ENCODE assay signal across 8 cellular contexts in the genomic region with DNA sequence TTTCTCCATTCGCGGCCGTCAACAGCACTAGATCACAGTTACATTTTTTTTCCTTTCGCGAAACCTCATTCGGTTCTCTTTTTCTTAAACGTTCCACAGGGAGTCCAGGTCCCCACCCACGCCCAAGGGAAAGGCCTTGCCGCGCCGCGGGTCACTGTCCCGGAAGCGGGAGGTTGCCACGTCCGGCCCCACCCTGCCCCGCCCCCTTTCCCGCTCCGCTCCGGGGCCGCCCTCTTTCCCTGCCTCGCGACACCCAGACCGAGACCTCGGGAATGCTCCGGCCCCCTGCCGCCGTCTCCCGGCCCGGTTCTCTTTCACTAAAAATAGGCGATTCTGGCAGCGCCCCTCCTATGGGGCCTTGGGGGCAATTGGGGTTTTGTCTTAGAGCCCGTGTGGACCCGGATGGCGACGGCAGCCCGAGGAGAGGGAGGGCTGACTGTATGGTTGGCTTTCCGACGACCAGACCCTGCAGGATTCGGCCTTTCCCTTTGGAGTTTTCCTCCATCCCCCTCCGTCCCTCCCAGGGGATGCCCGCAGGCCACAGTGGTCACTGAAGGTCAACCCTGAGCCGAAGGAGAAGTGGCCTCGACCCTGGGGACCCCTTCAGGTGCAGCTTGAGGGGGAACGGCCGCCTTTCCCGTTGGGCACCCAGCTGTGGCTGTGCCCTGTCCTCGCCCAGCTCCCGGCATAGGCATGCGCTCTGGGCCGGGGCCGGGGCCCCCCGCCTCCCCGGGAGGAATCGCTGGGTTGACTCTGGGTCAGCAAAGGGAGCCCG. TPM values are rescaled to one million over a fixed set of nuclear protein-coding genes. Genes with fewer than 3 reads are reported as not detected.
DNase-seq lines count a peak whose midpoint lies in the region; ATAC-seq and TF ChIP-seq lines count a peak whose summit lies in the region.

No MANE protein-coding gene starts in this region.

- no peaks in the 10 kb centered on the region for H3K27me3 ChIP-seq in fibroblast of lung (ENCODE audit: control insufficient read depth, insufficient read depth, low read length)
- no peaks in the 10 kb centered on the region for H3K27me3 ChIP-seq in subcutaneous abdominal adipose tissue (ENCODE audit: control insufficient read depth in 5 of 5, insufficient read depth in 4 of 5, low read length in 5 of 5)

- H3K79me2 ChIP-seq in fibroblast of lung (ENCODE audit: control insufficient read depth, insufficient read depth, low read length), result peaks cover 77% of the 10 kb centered on the region

- H3K4me1 Mint-ChIP-seq in IgD-negative memory B cell (peaks cover 43 to 48% (median 46%) of the 10 kb centered on the region in 3 donors), nephron progenitor cell (peaks cover 64% of the 10 kb centered on the region)

- peaks cover 9% of the 10 kb centered on the region for H3K36me3 ChIP-seq in fibroblast of lung (ENCODE audit: control insufficient read depth, insufficient read depth, low read length)
- H3K36me3 ChIP-seq in subcutaneous abdominal adipose tissue (ENCODE audit: control insufficient read depth in 5 of 5, insufficient read depth in 5 of 5, low read length in 5 of 5), result peaks cover 0 to 16% (median 9%) of the 10 kb centered on the region in 5 donors

- H2AFZ ChIP-seq in fibroblast of lung (ENCODE audit: low read length), result peak overlapping the region; percentile 73

- peaks cover 6% of the 10 kb centered on the region for H4K20me1 ChIP-seq in fibroblast of lung (ENCODE audit: control insufficient read depth, extremely low read depth, insufficient read depth, low read length)

- peak; percentile 88 for DNase-seq in AG10803 (ENCODE audit: low read depth)
- DNase-seq in activated T-cell treated with anti-CD3 and anti-CD28 coated beads for 4 hours, result peak; percentile 57
- DNase-seq in fibroblast of lung (ENCODE audit: low read depth in 2 of 2), result peak; percentile 82
- peak; percentile 86 for DNase-seq in nephron progenitor cell
- DNase-seq in hippocampal formation (lab: John Stamatoyannopoulos, UW), result no peak

- peak; percentile 40 for ATAC-seq in GM21381 (IDR thresholded peaks at IDR 0.05; ENCODE audit: unreplicated experiment)

- peak overlapping the region; percentile 78 for H3K9ac ChIP-seq in fibroblast of lung (ENCODE audit: insufficient read depth, low read length)
- H3K9ac ChIP-seq in subcutaneous abdominal adipose tissue (ENCODE audit: low read length in 5 of 5), result peak overlapping the region; percentile 84 to 95 (median 95)

- peak overlapping the region; percentile 77 for H3K4me3 ChIP-seq in AG10803 (ENCODE audit: low read length)
- H3K4me3 ChIP-seq in fibroblast of lung (replicated peaks in 1 of 4; ENCODE audit: control extremely low read depth in 1 of 4, insufficient read depth in 1 of 4, low read depth in 3 of 4, low read length in 4 of 4), result peak overlapping the region; percentile 64 to 98 (median 78)
- peak overlapping the region; percentile 79 to 95 (median 84) for H3K4me3 ChIP-seq in subcutaneous abdominal adipose tissue (ENCODE audit: low read depth in 1 of 5, low read length in 5 of 5)

- TF ChIP-seq CTCF in AG10803 (conservative IDR thresholded peaks at IDR 0.05; ENCODE audit: low read length), result no peak
- no peak for TF ChIP-seq CTCF in fibroblast of lung (conservative IDR thresholded peaks at IDR 0.05 in 1 of 2, IDR thresholded peaks at IDR 0.05 in 1 of 2; ENCODE audit: low read depth in 1 of 2, low read length in 2 of 2)
- TF ChIP-seq CTCF in nephron progenitor cell (IDR thresholded peaks at IDR 0.05), result no peak

- peaks cover 3% of the 10 kb centered on the region for H3K36me3 Mint-ChIP-seq in IgD-negative memory B cell
- H3K36me3 Mint-ChIP-seq in nephron progenitor cell (ENCODE audit: low read depth), result peaks cover 23% of the 10 kb centered on the region

- H3K9me3 ChIP-seq in fibroblast of lung (ENCODE audit: control insufficient read depth, insufficient read depth, low read depth, low read length), result no peaks in the 10 kb centered on the region
- H3K9me3 ChIP-seq in subcutaneous abdominal adipose tissue (ENCODE audit: control insufficient read depth in 5 of 5, low read length in 5 of 5), result no peaks in the 10 kb centered on the region

- peaks cover 23% of the 10 kb centered on the region for H3K4me1 ChIP-seq in fibroblast of lung (ENCODE audit: control insufficient read depth, extremely low read depth, insufficient read depth, low read length)
- H3K4me1 ChIP-seq in subcutaneous abdominal adipose tissue (ENCODE audit: control insufficient read depth in 5 of 5, insufficient read depth in 5 of 5, low read length in 5 of 5), result peaks cover 20 to 84% (median 70%) of the 10 kb centered on the region in 5 donors

- H3K27me3 Mint-ChIP-seq in IgD-negative memory B cell (no peaks in the 10 kb centered on the region), nephron progenitor cell (ENCODE audit: low read depth, poor library complexity) (no peaks in the 10 kb centered on the region)

- no peaks in the 10 kb centered on the region for H3K9me3 Mint-ChIP-seq in IgD-negative memory B cell
- no peaks in the 10 kb centered on the region for H3K9me3 Mint-ChIP-seq in nephron progenitor cell

- H3K27ac ChIP-seq in fibroblast of lung (ENCODE audit: insufficient read depth, low read length), result peak overlapping the region; percentile 91
- H3K27ac ChIP-seq in subcutaneous abdominal adipose tissue (ENCODE audit: low read depth, low read length), result peak overlapping the region; percentile 99

- peak overlapping the region; percentile 85 to 99 (median 90) for H3K27ac Mint-ChIP-seq in IgD-negative memory B cell
- peak overlapping the region; percentile 99 for H3K27ac Mint-ChIP-seq in nephron progenitor cell

- H3K4me3 Mint-ChIP-seq in IgD-negative memory B cell (peak overlapping the region; percentile 92 to 99 (median 95)), nephron progenitor cell (peak overlapping the region; percentile 100)

- H3K4me2 ChIP-seq in fibroblast of lung (ENCODE audit: extremely low read depth, insufficient read depth, low read length), result peak overlapping the region; percentile 91

RNA-seq across cellular contexts. Expression of a gene that starts 2.8 kb away (rescaled TPM):
- polyA plus RNA-seq in IgD-negative memory B cell (2,243 TPM), fibroblast of lung (3,014 and 3,409 TPM in 2 replicates)
- 4,649 and 6,091 TPM in 2 replicates for total RNA-seq in fibroblast of lung
- polyA plus RNA-seq in fibroblast of lung (2012), result 2,910 and 3,137 TPM in 2 replicates
- 11,904 and 12,258 TPM in 2 replicates for polyA minus RNA-seq in fibroblast of lung (ENCODE audit: low replicate concordance)

RNA-seq across cellular contexts. Expression of a gene that starts 14.5 kb away (rescaled TPM):
- 31.6 TPM for polyA plus RNA-seq in IgD-negative memory B cell
- total RNA-seq in fibroblast of lung, result 7.2 and 7.9 TPM in 2 replicates
- polyA plus RNA-seq in fibroblast of lung, result 5.5 and 8.1 TPM in 2 replicates
- polyA plus RNA-seq in fibroblast of lung (2012), result 4.0 and 5.1 TPM in 2 replicates
- 2.3 and 2.4 TPM in 2 replicates for polyA minus RNA-seq in fibroblast of lung (ENCODE audit: low replicate concordance)

RNA-seq across cellular contexts. Expression of a gene that starts 23.4 kb away (rescaled TPM):
- polyA plus RNA-seq in IgD-negative memory B cell (1.3 TPM), fibroblast of lung (8.3 and 11.0 TPM in 2 replicates)
- total RNA-seq in fibroblast of lung, result 13.9 and 17.0 TPM in 2 replicates
- polyA plus RNA-seq in fibroblast of lung (2012), result 15.1 and 19.1 TPM in 2 replicates
- 10.5 and 10.8 TPM in 2 replicates for polyA minus RNA-seq in fibroblast of lung (ENCODE audit: low replicate concordance)

RNA-seq across cellular contexts. Expression of a gene that starts 41.5 kb away (rescaled TPM):
- polyA plus RNA-seq in IgD-negative memory B cell, result 0.71 TPM
- total RNA-seq in fibroblast of lung, result 2.3 and 7.3 TPM in 2 replicates
- polyA plus RNA-seq in fibroblast of lung, result 4.7 and 6.9 TPM in 2 replicates
- polyA plus RNA-seq in fibroblast of lung (2012), result 6.2 and 7.8 TPM in 2 replicates
- polyA minus RNA-seq in fibroblast of lung (ENCODE audit: low replicate concordance), result 0.55 and 1.9 TPM in 2 replicates

Comparison
In these comparisons a context has a peak if more than half of its experiments do, and no peak if none do; other contexts are left out.
1. DNase-seq: peak in AG10803 (single experiment), activated T-cell treated with anti-CD3 and anti-CD28 coated beads for 4 hours (single experiment), fibroblast of lung (2 of 2) and nephron progenitor cell (single experiment); none in hippocampal formation (0 of 2).
2. Peak in every context shown above with its lines, with median percentiles within 50 percentile points of each other: H3K4me3 ChIP-seq.